ENCODE assay signal across 38 cellular contexts in the genomic region with DNA sequence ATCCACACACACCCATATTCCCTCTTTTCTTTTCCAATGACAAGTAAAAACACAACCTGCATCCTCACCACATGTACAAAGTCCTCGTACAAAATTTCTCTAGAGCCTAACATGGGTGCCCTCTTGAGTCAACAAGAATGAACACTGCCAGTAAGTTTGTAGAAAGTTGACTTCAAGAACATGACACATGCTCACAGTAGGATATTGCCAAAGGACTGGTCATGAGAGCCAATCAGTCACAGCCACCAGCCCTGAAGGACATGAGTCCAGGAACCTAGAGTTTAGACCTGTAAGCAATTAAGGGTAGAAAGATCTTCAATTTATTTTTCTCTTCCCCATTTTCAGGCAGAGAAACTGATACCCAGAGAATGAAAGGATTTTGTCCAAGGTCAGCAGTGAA.
"Had no signal": no experiment of that assay in that cellular context is flagged by ENCODE, and none has a peak within 500 bp of the region (broad histone marks: within the 10 kb centered on the region; RNA-seq: fewer than 3 reads in every experiment).

No MANE protein-coding gene starts in this region.

- H3K27ac Mint-ChIP-seq: activated B cell treated with CpG ODN at 0.5 μM for 24 hours; activated CD4-positive, alpha-beta memory T cell treated with anti-CD3 and anti-CD28 coated beads for 36 hours; activated CD4-positive, alpha-beta T cell treated with anti-CD3 and anti-CD28 coated beads, Interleukin-2, amount 10 ng/mL, durations not matched to agents 24 days and 14 days; activated CD8-positive, alpha-beta T cell treated with anti-CD3 and anti-CD28 coated beads for 36 hours; activated naive CD4-positive, alpha-beta T cell treated with anti-CD3 and anti-CD28 coated beads, Interleukin-2, amount 10 ng/mL, durations not matched to agents 7 days and 5 days; activated naive CD4-positive, alpha-beta T cell treated with anti-CD3 and anti-CD28 coated beads, Interleukin-2, amount 50 U/mL, for 24 hours; activated naive CD8-positive, alpha-beta T cell; activated naive CD8-positive, alpha-beta T cell treated with anti-CD3 and anti-CD28 coated beads, Interleukin-2, amount 10 ng/mL, durations not matched to agents 7 days and 5 days; activated naive CD8-positive, alpha-beta T cell treated with anti-CD3 and anti-CD28 coated beads, Interleukin-2, amount 50 U/mL, for 24 hours; activated T-cell treated with anti-CD3 and anti-CD28 coated beads, Interleukin-2, amount 50 U/mL, for 72 hours; activated T-helper 2 cell treated with anti-CD3 and anti-CD28 coated beads, Interferon-gamma antibody, Interleukin-2, Interleukin-4, amounts not matched to agents 10 μg/mL and 5 μg/mL and 100 μg/mL, durations not matched to agents 14 hours and 24 hours and 36 hours; brain; T-helper 1 cell treated with Interleukin-12 subunit alpha and Interleukin-12 subunit beta and Interleukin-4 antibody, amounts not matched to agents 30 μg/mL and 1 μg/mL, for 36 hours; T-helper 2 cell treated with Interferon-gamma antibody and Interleukin-4, amounts not matched to agents 5 μg/mL and 100 μg/mL, for 36 hours had no signal

- H3K4me3 Mint-ChIP-seq: activated B cell treated with CpG ODN at 0.5 μM for 24 hours; activated CD4-positive, alpha-beta memory T cell treated with anti-CD3 and anti-CD28 coated beads for 36 hours; activated CD4-positive, alpha-beta T cell treated with anti-CD3 and anti-CD28 coated beads, Interleukin-2, amount 10 ng/mL, durations not matched to agents 24 days and 14 days; activated CD8-positive, alpha-beta T cell treated with anti-CD3 and anti-CD28 coated beads for 36 hours; activated naive CD4-positive, alpha-beta T cell treated with anti-CD3 and anti-CD28 coated beads, Interleukin-2, amount 10 ng/mL, durations not matched to agents 7 days and 5 days; activated naive CD4-positive, alpha-beta T cell treated with anti-CD3 and anti-CD28 coated beads, Interleukin-2, amount 50 U/mL, for 24 hours; activated naive CD8-positive, alpha-beta T cell; activated naive CD8-positive, alpha-beta T cell treated with anti-CD3 and anti-CD28 coated beads, Interleukin-2, amount 10 ng/mL, durations not matched to agents 7 days and 5 days; activated naive CD8-positive, alpha-beta T cell treated with anti-CD3 and anti-CD28 coated beads, Interleukin-2, amount 50 U/mL, for 24 hours; activated T-cell treated with anti-CD3 and anti-CD28 coated beads, Interleukin-2, amount 50 U/mL, for 4 hours; activated T-cell treated with anti-CD3 and anti-CD28 coated beads, Interleukin-2, amount 50 U/mL, for 72 hours; brain; central memory CD8-positive, alpha-beta T cell; T-helper 1 cell treated with Interleukin-12 subunit alpha and Interleukin-12 subunit beta and Interleukin-4 antibody, amounts not matched to agents 30 μg/mL and 1 μg/mL, for 36 hours; T-helper 2 cell treated with Interferon-gamma antibody and Interleukin-4, amounts not matched to agents 5 μg/mL and 100 μg/mL, for 36 hours had no signal

- DNase-seq: activated B cell treated with CpG ODN at 0.5 μM for 24 hours; activated CD4-positive, alpha-beta memory T cell treated with anti-CD3 and anti-CD28 coated beads for 36 hours; activated CD4-positive, alpha-beta T cell treated with anti-CD3 and anti-CD28 coated beads for 4 hours; activated CD4-positive, alpha-beta T cell treated with anti-CD3 and anti-CD28 coated beads, Interleukin-2, amount 10 ng/mL, durations not matched to agents 24 days and 14 days; activated CD4-positive, alpha-beta T cell treated with anti-CD3 and anti-CD28 coated beads, Interleukin-2, amount 50 U/mL, for 1 hour; activated CD4-positive, alpha-beta T cell treated with anti-CD3 and anti-CD28 coated beads, Interleukin-2, amount 50 U/mL, for 4 hours; activated CD4-positive, CD25-positive, alpha-beta regulatory T cell treated with anti-CD3 and anti-CD28 coated beads, Interleukin-2, amount 50 U/mL, for 72 hours; activated CD8-positive, alpha-beta memory T cell treated with anti-CD3 and anti-CD28 coated beads, Interleukin-2, amount 50 U/mL, for 4 hours; activated CD8-positive, alpha-beta T cell treated with anti-CD3 and anti-CD28 coated beads for 36 hours; activated effector memory CD4-positive, alpha-beta T cell treated with Interleukin-2 at 50 U/mL for 16 hours; activated gamma-delta T cell; activated naive CD4-positive, alpha-beta T cell treated with anti-CD3 and anti-CD28 coated beads, Interleukin-2, amount 10 ng/mL, durations not matched to agents 7 days and 5 days; activated naive CD4-positive, alpha-beta T cell treated with Interleukin-2 at 50 U/mL for 16 hours; activated naive CD8-positive, alpha-beta T cell treated with anti-CD3 and anti-CD28 coated beads, Interleukin-2, amount 10 ng/mL, durations not matched to agents 7 days and 5 days; activated naive CD8-positive, alpha-beta T cell treated with anti-CD3 and anti-CD28 coated beads, Interleukin-2, amount 50 U/mL, for 24 hours; activated T-cell treated with anti-CD3 and anti-CD28 coated beads for 4 hours; activated T-cell treated with anti-CD3 and anti-CD28 coated beads, Interleukin-2, amount 50 U/mL, for 1 hour; activated T-cell treated with anti-CD3 and anti-CD28 coated beads, Interleukin-2, amount 50 U/mL, for 4 hours; activated T-cell treated with anti-CD3 and anti-CD28 coated beads, Interleukin-2, amount 50 U/mL, for 72 hours; amygdala; anterior cingulate cortex; caudate nucleus; cerebellar nuclear complex; T-helper 1 cell; T-helper 2 cell; T-helper 9 cell had no signal

- H3K4me1 Mint-ChIP-seq: activated B cell treated with CpG ODN at 0.5 μM for 24 hours; activated CD4-positive, alpha-beta T cell treated with anti-CD3 and anti-CD28 coated beads, Interleukin-2, amount 10 ng/mL, durations not matched to agents 24 days and 14 days; activated naive CD4-positive, alpha-beta T cell treated with anti-CD3 and anti-CD28 coated beads, Interleukin-2, amount 10 ng/mL, durations not matched to agents 7 days and 5 days; activated naive CD4-positive, alpha-beta T cell treated with anti-CD3 and anti-CD28 coated beads, Interleukin-2, amount 50 U/mL, for 24 hours; activated naive CD8-positive, alpha-beta T cell treated with anti-CD3 and anti-CD28 coated beads, Interleukin-2, amount 10 ng/mL, durations not matched to agents 7 days and 5 days; activated naive CD8-positive, alpha-beta T cell treated with anti-CD3 and anti-CD28 coated beads, Interleukin-2, amount 50 U/mL, for 24 hours; brain; central memory CD8-positive, alpha-beta T cell had no signal

- H3K27me3 ChIP-seq: ascending aorta, cardiac muscle cell had no signal

- H3K36me3 Mint-ChIP-seq: activated CD4-positive, alpha-beta memory T cell treated with anti-CD3 and anti-CD28 coated beads for 36 hours; activated naive CD4-positive, alpha-beta T cell treated with anti-CD3 and anti-CD28 coated beads, Interleukin-2, amount 10 ng/mL, durations not matched to agents 7 days and 5 days; activated naive CD4-positive, alpha-beta T cell treated with anti-CD3 and anti-CD28 coated beads, Interleukin-2, amount 50 U/mL, for 24 hours; activated naive CD8-positive, alpha-beta T cell; activated naive CD8-positive, alpha-beta T cell treated with anti-CD3 and anti-CD28 coated beads, Interleukin-2, amount 10 ng/mL, durations not matched to agents 7 days and 5 days; brain had no signal

- H3K9me3 ChIP-seq: ascending aorta had no signal

- H3K27me3 Mint-ChIP-seq: activated naive CD4-positive, alpha-beta T cell treated with anti-CD3 and anti-CD28 coated beads, Interleukin-2, amount 10 ng/mL, durations not matched to agents 7 days and 5 days had no signal

- H3K4me3 ChIP-seq: ascending aorta, cardiac muscle cell had no signal

- H3K9me3 Mint-ChIP-seq: activated B cell treated with CpG ODN at 0.5 μM for 24 hours; activated CD4-positive, alpha-beta memory T cell treated with anti-CD3 and anti-CD28 coated beads for 36 hours; activated CD8-positive, alpha-beta T cell treated with anti-CD3 and anti-CD28 coated beads for 36 hours; activated naive CD4-positive, alpha-beta T cell treated with anti-CD3 and anti-CD28 coated beads, Interleukin-2, amount 50 U/mL, for 24 hours; activated T-helper 2 cell treated with anti-CD3 and anti-CD28 coated beads, Interferon-gamma antibody, Interleukin-2, Interleukin-4, amounts not matched to agents 10 μg/mL and 5 μg/mL and 100 μg/mL, durations not matched to agents 14 hours and 24 hours and 36 hours; central memory CD8-positive, alpha-beta T cell; T-helper 1 cell treated with Interleukin-12 subunit alpha and Interleukin-12 subunit beta and Interleukin-4 antibody, amounts not matched to agents 30 μg/mL and 1 μg/mL, for 36 hours; T-helper 2 cell treated with Interferon-gamma antibody and Interleukin-4, amounts not matched to agents 5 μg/mL and 100 μg/mL, for 36 hours had no signal

- FAIRE-seq: bronchial epithelial cell, TTC549 had no signal

- H3K4me1 ChIP-seq: ascending aorta had no signal

- ATAC-seq: activated CD8-positive, alpha-beta T cell treated with anti-CD3 and anti-CD28 coated beads for 36 hours; activated naive CD8-positive, alpha-beta T cell treated with anti-CD3 and anti-CD28 coated beads, Interleukin-2, amount 50 U/mL, for 24 hours; activated T-cell treated with anti-CD3 and anti-CD28 coated beads, Interleukin-2, amount 50 U/mL, for 4 hours; activated T-cell treated with anti-CD3 and anti-CD28 coated beads, Interleukin-2, amount 50 U/mL, for 72 hours had no signal

- H3K27ac ChIP-seq: ascending aorta, cardiac muscle cell, VCaP had no signal

- H3K36me3 ChIP-seq: ascending aorta, cardiac muscle cell had no signal
